ENCODE assay signal across 9 cellular contexts in the genomic region with DNA sequence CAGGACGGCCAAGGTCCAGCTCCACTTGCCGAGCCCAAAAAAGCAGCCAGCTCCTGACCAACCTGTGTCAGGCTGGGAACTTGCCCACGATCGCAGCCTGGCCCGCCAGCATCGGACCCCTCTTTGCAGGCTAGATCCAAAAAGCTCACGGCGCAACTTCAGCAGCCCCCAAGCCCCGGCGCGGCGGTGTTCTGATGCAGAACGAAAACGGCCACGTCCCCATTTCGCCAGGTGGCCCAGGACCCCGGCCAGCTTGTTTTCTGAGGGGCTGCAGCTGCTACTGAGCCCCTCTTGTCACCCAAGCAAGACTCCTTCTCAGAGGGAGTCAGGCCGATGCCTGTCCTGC. TPM values are rescaled to one million over a fixed set of nuclear protein-coding genes. Genes with fewer than 3 reads are reported as not detected.
A peak's percentile ranks its signal among the peaks of the same experiment; 100 is the strongest.
DNase-seq lines count a peak whose midpoint lies in the region; ATAC-seq and TF ChIP-seq lines count a peak whose summit lies in the region.
"Had no signal": no experiment of that assay in that cellular context is flagged by ENCODE, and none has a peak within 500 bp of the region (broad histone marks: within the 10 kb centered on the region; RNA-seq: fewer than 3 reads in every experiment).

No MANE protein-coding gene starts in this region.

- peaks cover 3% of the 10 kb centered on the region for H3K27me3 Mint-ChIP-seq in activated naive CD4-positive, alpha-beta T cell treated with anti-CD3 and anti-CD28 coated beads, Interleukin-2, amount 10 ng/mL, durations not matched to agents 7 days and 5 days
- H3K27me3 Mint-ChIP-seq in brain, result peaks cover 5% of the 10 kb centered on the region

- no peak overlapping the region for H3K23ac ChIP-seq in mesendoderm (ENCODE audit: low read length)

- H3K4me1 ChIP-seq in mesendoderm (ENCODE audit: control insufficient read depth, low read depth, low read length), result peaks cover 6% of the 10 kb centered on the region
- H3K4me1 ChIP-seq in upper lobe of right lung, result peaks cover 56% of the 10 kb centered on the region

- H4K8ac ChIP-seq in mesendoderm (ENCODE audit: low read depth, low read length), result no peak overlapping the region

- H3K79me1 ChIP-seq in mesendoderm (ENCODE audit: low read length), result peaks cover 26% of the 10 kb centered on the region

- H4K5ac ChIP-seq in mesendoderm (ENCODE audit: low read length), result no peak overlapping the region

- H3K4me2 ChIP-seq in mesendoderm (ENCODE audit: low read length), result peak overlapping the region; percentile 85

- H3K27ac ChIP-seq in mesendoderm (ENCODE audit: low read depth, low read length) (no peak overlapping the region), upper lobe of right lung (no peak overlapping the region)

- no peak overlapping the region for H2AK5ac ChIP-seq in mesendoderm (ENCODE audit: low read length)

- H3K9ac ChIP-seq in mesendoderm (ENCODE audit: low read length), result peak overlapping the region; percentile 87

- no peak overlapping the region for H3K4ac ChIP-seq in mesendoderm (ENCODE audit: low read depth, low read length)

- intact Hi-C loops in upper lobe of right lung (cut with DNase I), result no loop called here

- no peak overlapping the region for H3K18ac ChIP-seq in mesendoderm (ENCODE audit: low read length)

- H3K27ac Mint-ChIP-seq in activated naive CD4-positive, alpha-beta T cell treated with anti-CD3 and anti-CD28 coated beads, Interleukin-2, amount 10 ng/mL, durations not matched to agents 7 days and 5 days, result peak overlapping the region; percentile 92
- H3K27ac Mint-ChIP-seq in brain, result peak overlapping the region; percentile 52 to 96 (median 72)

- H3K56ac ChIP-seq in mesendoderm (ENCODE audit: low read length), result peak overlapping the region; percentile 96

- CTCF ChIA-PET in activated naive CD4-positive, alpha-beta T cell treated with anti-CD3 and anti-CD28 coated beads, Interleukin-2, amount 10 ng/mL, durations not matched to agents 7 days and 5 days (lab: Charles Lee), result no interaction called here

- H3K4me1 Mint-ChIP-seq in activated naive CD4-positive, alpha-beta T cell treated with anti-CD3 and anti-CD28 coated beads, Interleukin-2, amount 10 ng/mL, durations not matched to agents 7 days and 5 days, result peaks cover 43% of the 10 kb centered on the region
- peaks cover 41% of the 10 kb centered on the region for H3K4me1 Mint-ChIP-seq in brain

- H3K4me3 ChIP-seq in mesendoderm (ENCODE audit: low read length) (peak overlapping the region; percentile 77), upper lobe of right lung (peak overlapping the region; percentile 79)

- H3K36me3 ChIP-seq in mesendoderm (ENCODE audit: control insufficient read depth, insufficient read depth, low read length) (no peaks in the 10 kb centered on the region), upper lobe of right lung (no peaks in the 10 kb centered on the region)

- H3K27me3 ChIP-seq in mesendoderm (ENCODE audit: insufficient read depth, low read length, poor library complexity), result no peaks in the 10 kb centered on the region
- H3K27me3 ChIP-seq in upper lobe of right lung, result no peaks in the 10 kb centered on the region

- H3K79me2 ChIP-seq in mesendoderm (ENCODE audit: control insufficient read depth, insufficient read depth, low read length), result peaks cover 61% of the 10 kb centered on the region

- H3K9me3 Mint-ChIP-seq in activated naive CD4-positive, alpha-beta T cell treated with anti-CD3 and anti-CD28 coated beads, Interleukin-2, amount 10 ng/mL, durations not matched to agents 7 days and 5 days, result no peaks in the 10 kb centered on the region
- H3K9me3 Mint-ChIP-seq in brain, result peaks cover 0 to 5% (median 0%) of the 10 kb centered on the region in 5 experiments

- no CpG with 5 or more reads among the region's 18 CpGs for WGBS in mesendoderm (ENCODE audit: extremely low coverage, insufficient coverage, low lambda C conversion rate)

- no peak overlapping the region for H2BK5ac ChIP-seq in mesendoderm (ENCODE audit: low read length)

- no peak overlapping the region for H2BK120ac ChIP-seq in mesendoderm (ENCODE audit: low read depth, low read length)

- no peaks in the 10 kb centered on the region for H3K9me3 ChIP-seq in upper lobe of right lung

- DNase-seq in activated naive CD4-positive, alpha-beta T cell treated with anti-CD3 and anti-CD28 coated beads, Interleukin-2, amount 10 ng/mL, durations not matched to agents 7 days and 5 days, result no peak
- DNase-seq in activated naive CD4-positive, alpha-beta T cell treated with Interleukin-2 at 50 U/mL for 16 hours, result no peak
- DNase-seq in mesendoderm, result no peak
- DNase-seq in upper lobe of right lung, result no peak
- DNase-seq in HCEC 1CT, result no peak
- DNase-seq: activated gamma-delta T cell had no signal

- no peak overlapping the region for H2BK15ac ChIP-seq in mesendoderm (replicated peaks; ENCODE audit: low read depth)

- TF ChIP-seq CTCF in brain (conservative IDR thresholded peaks at IDR 0.05), result no peak
- TF ChIP-seq CTCF in upper lobe of right lung (IDR thresholded peaks at IDR 0.05), result no peak

- H3K36me3 Mint-ChIP-seq in activated naive CD4-positive, alpha-beta T cell treated with anti-CD3 and anti-CD28 coated beads, Interleukin-2, amount 10 ng/mL, durations not matched to agents 7 days and 5 days, result peaks cover 14% of the 10 kb centered on the region
- no peaks in the 10 kb centered on the region for H3K36me3 Mint-ChIP-seq in brain

- H3K4me3 Mint-ChIP-seq in activated naive CD4-positive, alpha-beta T cell treated with anti-CD3 and anti-CD28 coated beads, Interleukin-2, amount 10 ng/mL, durations not matched to agents 7 days and 5 days, result peak overlapping the region; percentile 95
- peak overlapping the region; percentile 87 to 95 (median 91) for H3K4me3 Mint-ChIP-seq in brain

- no peak for ATAC-seq in upper lobe of right lung
- no peak for ATAC-seq in GM21717 (IDR thresholded peaks at IDR 0.05; ENCODE audit: unreplicated experiment)
- ATAC-seq in HG02885 (IDR thresholded peaks at IDR 0.05; ENCODE audit: poor library complexity, unreplicated experiment), result no peak

RNA-seq across cellular contexts. Expression of a gene that starts 1.3 kb away (rescaled TPM):
- 108 TPM for polyA plus RNA-seq in brain (ENCODE audit: insufficient read depth, low read depth, low replicate concordance)
- 82.5 TPM for polyA plus RNA-seq in mesendoderm (2013, experiment 1 of 2)
- 81.3 TPM for polyA plus RNA-seq in mesendoderm (2013, experiment 2 of 2)
- 167 TPM for total RNA-seq in upper lobe of right lung

RNA-seq across cellular contexts. Expression of a gene that starts 1.7 kb away (rescaled TPM):
- not detected for polyA plus RNA-seq in brain (ENCODE audit: insufficient read depth, low read depth, low replicate concordance)
- polyA plus RNA-seq in mesendoderm (2013, experiment 1 of 2), result not detected
- polyA plus RNA-seq in mesendoderm (2013, experiment 2 of 2), result not detected
- total RNA-seq in upper lobe of right lung, result not detected

RNA-seq across cellular contexts. Expression of a gene that starts 6.8 kb away (rescaled TPM):
- 6.3 TPM for polyA plus RNA-seq in brain (ENCODE audit: insufficient read depth, low read depth, low replicate concordance)
- polyA plus RNA-seq in mesendoderm (2013, experiment 1 of 2), result 595 TPM
- polyA plus RNA-seq in mesendoderm (2013, experiment 2 of 2), result 606 TPM
- 220 TPM for total RNA-seq in upper lobe of right lung

RNA-seq across cellular contexts. Expression of a gene that starts 19.4 kb away (rescaled TPM):
- not detected for polyA plus RNA-seq in brain (ENCODE audit: insufficient read depth, low read depth, low replicate concordance)
- 0.06 TPM for polyA plus RNA-seq in mesendoderm (2013, experiment 1 of 2)
- 0.10 TPM for polyA plus RNA-seq in mesendoderm (2013, experiment 2 of 2)
- not detected for total RNA-seq in upper lobe of right lung

RNA-seq across cellular contexts. Expression of a gene that starts 20.3 kb away (rescaled TPM):
- polyA plus RNA-seq in brain (ENCODE audit: insufficient read depth, low read depth, low replicate concordance), result 4.7 TPM
- 3.9 TPM for polyA plus RNA-seq in mesendoderm (2013, experiment 1 of 2)
- polyA plus RNA-seq in mesendoderm (2013, experiment 2 of 2), result 4.4 TPM
- total RNA-seq in upper lobe of right lung, result 51.0 TPM
